In the genomic region with DNA sequence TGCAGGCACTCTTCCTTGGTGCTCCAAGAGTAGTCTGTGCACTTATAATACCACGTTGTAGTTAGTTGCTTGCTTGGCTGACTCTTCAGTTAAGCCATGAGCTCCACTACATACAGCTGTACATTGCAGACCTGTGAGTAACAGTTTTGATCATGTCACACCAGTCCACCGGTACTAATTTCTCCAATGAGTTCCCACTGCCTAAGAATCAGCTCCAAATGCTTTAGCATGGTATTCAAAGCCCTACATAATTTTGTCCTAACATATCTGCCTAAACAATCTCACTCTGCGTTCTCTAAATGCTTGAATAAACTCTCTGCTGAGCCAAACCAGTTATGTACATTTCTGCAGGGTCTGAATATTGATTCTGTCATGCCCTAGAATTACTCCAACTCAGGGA, we compare ENCODE assay signal across 24 cellular contexts.
"Had no signal": no experiment of that assay in that cellular context is flagged by ENCODE, and none has a peak within 500 bp of the region (broad histone marks: within the 10 kb centered on the region; RNA-seq: fewer than 3 reads in every experiment).

No MANE protein-coding gene starts in this region.

- DNase-seq: hippocampal formation; kidney; left ventricle myocardium inferior; mesendoderm; naive B cell; natural killer cell; nephron progenitor cell; nucleus accumbens; pancreas; posterior cingulate gyrus; right lobe of liver; stimulated activated CD4-positive, alpha-beta T cell treated with anti-CD3 and anti-CD28 coated beads, Interleukin-2, amount 100 ng/mL, for 24 hours; stimulated activated CD4-positive, alpha-beta T cell treated with anti-CD3 and anti-CD28 coated beads, Interleukin-4, amount 100 ng/mL, for 1 hour; stimulated activated naive B cell treated with anti-CD40 and anti-IgM and Interleukin-4, amounts not matched to agents 10 μg/mL and 1 μg/mL and 100 μg/mL, for 72 hours; stimulated activated naive CD8-positive, alpha-beta T cell treated with anti-CD3 and anti-CD28 coated beads, Interleukin-15, Interleukin-2, amounts not matched to agents 100 U/mL and 50 U/mL, for 24 hours; stomach; testis; thyroid gland; transverse colon; upper lobe of right lung had no signal

- H3K27me3 ChIP-seq: pancreas, right atrium auricular region, right lobe of liver, testis, thyroid gland, transverse colon, upper lobe of right lung had no signal

- H3K36me3 ChIP-seq: left ventricle myocardium inferior, pancreas, prostate gland, right atrium auricular region, right lobe of liver, stomach, thyroid gland, transverse colon, upper lobe of right lung had no signal

- H3K27ac ChIP-seq: left ventricle myocardium inferior, pancreas, prostate gland, right atrium auricular region, right lobe of liver, stomach, testis, thyroid gland, transverse colon, upper lobe of right lung had no signal

- H3K9me3 ChIP-seq: left ventricle myocardium inferior, pancreas, prostate gland, right atrium auricular region, right lobe of liver, stomach, testis, thyroid gland, transverse colon, upper lobe of right lung had no signal

- H3K4me1 ChIP-seq: left ventricle myocardium inferior, pancreas, prostate gland, right atrium auricular region, right lobe of liver, testis, transverse colon, upper lobe of right lung had no signal

- H3K4me3 ChIP-seq: left ventricle myocardium inferior, lung, pancreas, prostate gland, right atrium auricular region, right lobe of liver, smooth muscle cell, stomach, testis, thyroid gland, transverse colon, upper lobe of right lung had no signal
